ENCODE assay signal across 9 cellular contexts in genomic region chr1:26602378-26602959, GRCh38.
DNase-seq lines count a peak whose midpoint lies in the region; ATAC-seq, FAIRE-seq and TF ChIP-seq lines count a peak whose summit lies in the region.
"Had no signal": no experiment of that assay in that cellular context is flagged by ENCODE, and none has a peak within 500 bp of the region (broad histone marks: within the 10 kb centered on the region; RNA-seq: fewer than 3 reads in every experiment).

No MANE protein-coding gene starts in this region.

- H3K4me1 ChIP-seq in Panc1 (ENCODE audit: control insufficient read depth, insufficient read depth, low read length) (peaks cover 7% of the 10 kb centered on the region; the same call in 1 of the 2 replicates), right lobe of liver (peaks cover 0 to 22% (median 0%) of the 10 kb centered on the region in 4 donors)

- BruUV-seq in Panc1 (replicated peaks; lab: Mats Ljungman, UMichigan), result no TSS peak

- H3K9me3 Mint-ChIP-seq in activated naive CD4-positive, alpha-beta T cell treated with anti-CD3 and anti-CD28 coated beads, Interleukin-2, amount 10 ng/mL, durations not matched to agents 7 days and 5 days, result no peaks in the 10 kb centered on the region
- H3K9me3 Mint-ChIP-seq: stimulated activated naive CD8-positive, alpha-beta T cell treated with anti-CD3 and anti-CD28 coated beads, Interleukin-15, Interleukin-2, amounts not matched to agents 100 ng/mL and 50 ng/mL, for 24 hours had no signal

- H3K9me3 ChIP-seq in Panc1 (ENCODE audit: control insufficient read depth, insufficient read depth, low read depth, low read length) (no peaks in the 10 kb centered on the region), right lobe of liver (no peaks in the 10 kb centered on the region)

- no peak overlapping the region for H3K4me3 Mint-ChIP-seq in activated naive CD4-positive, alpha-beta T cell treated with anti-CD3 and anti-CD28 coated beads, Interleukin-2, amount 10 ng/mL, durations not matched to agents 7 days and 5 days
- H3K4me3 Mint-ChIP-seq: stimulated activated naive CD8-positive, alpha-beta T cell treated with anti-CD3 and anti-CD28 coated beads, Interleukin-15, Interleukin-2, amounts not matched to agents 100 ng/mL and 50 ng/mL, for 24 hours had no signal

- intact Hi-C loops in Panc1 (cut with micrococcal nuclease; ENCODE audit: unreplicated experiment), result loop anchor here (2.0 to 5.0 kb wide), 2 partner anchors 186 to 275 kb away; no protein-coding TSS in a partner anchor
- intact Hi-C loops in right lobe of liver (cut with DNase I), result loop anchor here (5.0 to 10.0 kb wide), 4 partner anchors 72 to 272 kb away; no protein-coding TSS in a partner anchor

- DNase-seq in activated naive CD4-positive, alpha-beta T cell treated with anti-CD3 and anti-CD28 coated beads, Interleukin-2, amount 10 ng/mL, durations not matched to agents 7 days and 5 days, result peak; percentile 55
- no peak for DNase-seq in activated naive CD4-positive, alpha-beta T cell treated with Interleukin-2 at 50 U/mL for 16 hours
- DNase-seq in LNCaP clone FGC (ENCODE audit: low read depth) (no peak), Panc1 (ENCODE audit: low read depth, low spot score) (peak; percentile 61), cerebellum (ENCODE audit: low spot score) (peak; percentile 72), right lobe of liver (no peak), urothelium cell line (ENCODE audit: low spot score) (peak; percentile 58)

- 0% methylated on average over 2 of the region's 2 CpGs for WGBS in right lobe of liver (ENCODE audit: insufficient coverage, low coverage, low lambda C conversion rate, missing lambda C conversion rate)

- H3K27me3 Mint-ChIP-seq in activated naive CD4-positive, alpha-beta T cell treated with anti-CD3 and anti-CD28 coated beads, Interleukin-2, amount 10 ng/mL, durations not matched to agents 7 days and 5 days, result peaks cover 37% of the 10 kb centered on the region
- H3K27me3 Mint-ChIP-seq: stimulated activated naive CD8-positive, alpha-beta T cell treated with anti-CD3 and anti-CD28 coated beads, Interleukin-15, Interleukin-2, amounts not matched to agents 100 ng/mL and 50 ng/mL, for 24 hours had no signal

- H3K4me1 Mint-ChIP-seq in activated naive CD4-positive, alpha-beta T cell treated with anti-CD3 and anti-CD28 coated beads, Interleukin-2, amount 10 ng/mL, durations not matched to agents 7 days and 5 days, result peaks cover 15% of the 10 kb centered on the region

- no peak for TF ChIP-seq POLR2A in right lobe of liver (IDR thresholded peaks at IDR 0.05)

- FAIRE-seq in urothelium cell line (lab: Jason Lieb, UNC), result no peak

- in situ Hi-C loops in Panc1 (cut with HindIII; ENCODE audit: low pct_unique_long_range_greater_than_20kb, low sequenced_read_pairs), result loop anchor here (5.0 kb wide), 1 partner anchor 185 kb away; the partner anchor contains the start of gene PIGV

- H3K27ac ChIP-seq in Panc1 (ENCODE audit: low read length), result no peak overlapping the region; the same call in 1 of the 2 replicates
- no peak overlapping the region for H3K27ac ChIP-seq in right lobe of liver

- no peaks in the 10 kb centered on the region for H3K36me3 Mint-ChIP-seq in activated naive CD4-positive, alpha-beta T cell treated with anti-CD3 and anti-CD28 coated beads, Interleukin-2, amount 10 ng/mL, durations not matched to agents 7 days and 5 days

- ATAC-seq in Panc1 (no peak), right lobe of liver (peak; percentile 79 to 85 (median 84)), HG03196 (IDR thresholded peaks at IDR 0.05; ENCODE audit: unreplicated experiment) (no peak)

- no peaks in the 10 kb centered on the region for H3K36me3 ChIP-seq in Panc1 (ENCODE audit: control insufficient read depth, insufficient read depth, low read length)
- no peaks in the 10 kb centered on the region for H3K36me3 ChIP-seq in right lobe of liver

- TF ChIP-seq CTCF in LNCaP clone FGC (IDR thresholded peaks at IDR 0.05; ENCODE audit: control insufficient read depth, extremely low read depth, insufficient read depth) (peak; percentile 65), Panc1 (IDR thresholded peaks at IDR 0.05) (peak; percentile 79; the same call in 1 of the 2 replicates), right lobe of liver (IDR thresholded peaks at IDR 0.05) (peak; percentile 86 to 96 (median 91))

- H3K27me3 ChIP-seq in Panc1 (ENCODE audit: control insufficient read depth, insufficient read depth, low read length), result no peaks in the 10 kb centered on the region
- no peaks in the 10 kb centered on the region for H3K27me3 ChIP-seq in right lobe of liver

- H3K4me3 ChIP-seq in LNCaP clone FGC (ENCODE audit: low read depth, low read length) (no peak overlapping the region), Panc1 (ENCODE audit: low read depth in 2 of 2, low read length in 2 of 2) (no peak overlapping the region), right lobe of liver (no peak overlapping the region)

- POLR2A ChIA-PET in Panc1 (lab: Charles Lee), result interaction anchor here (0.6 to 0.8 kb wide), 2 partner anchors 36 to 65 kb away, joined by 9 to 10 read pairs; no protein-coding TSS in a partner anchor

- CTCF ChIA-PET in activated naive CD4-positive, alpha-beta T cell treated with anti-CD3 and anti-CD28 coated beads, Interleukin-2, amount 10 ng/mL, durations not matched to agents 7 days and 5 days (lab: Charles Lee), result interaction anchor here (0.6 to 11.0 kb wide), 34 partner anchors 9 to 424 kb away, joined by 3 to 211 read pairs (median 5); partner anchors contain the start of gene PIGV
- CTCF ChIA-PET in Panc1 (lab: Charles Lee), result interaction anchor here (0.5 to 4.4 kb wide), 7 partner anchors 12 to 212 kb away, joined by 4 to 24 read pairs (median 6); partner anchors contain the start of gene PIGV

- no peak overlapping the region for H3K27ac Mint-ChIP-seq in activated naive CD4-positive, alpha-beta T cell treated with anti-CD3 and anti-CD28 coated beads, Interleukin-2, amount 10 ng/mL, durations not matched to agents 7 days and 5 days
- H3K27ac Mint-ChIP-seq: stimulated activated naive CD8-positive, alpha-beta T cell treated with anti-CD3 and anti-CD28 coated beads, Interleukin-15, Interleukin-2, amounts not matched to agents 100 ng/mL and 50 ng/mL, for 24 hours had no signal

Comparison
In these comparisons a context has a peak if more than half of its experiments do, and no peak if none do; other contexts are left out.
1. DNase-seq: peak in activated naive CD4-positive, alpha-beta T cell treated with anti-CD3 and anti-CD28 coated beads, Interleukin-2, amount 10 ng/mL, durations not matched to agents 7 days and 5 days (single experiment), Panc1 (single experiment), cerebellum (single experiment) and urothelium cell line (single experiment); none in activated naive CD4-positive, alpha-beta T cell treated with Interleukin-2 at 50 U/mL for 16 hours (single experiment), LNCaP clone FGC (single experiment) and right lobe of liver (0 of 3).
2. ATAC-seq: peak in right lobe of liver (4 of 4); none in Panc1 (single experiment) and HG03196 (single experiment).
3. Peak in every context shown above with its lines, with median percentiles within 50 percentile points of each other: CTCF ChIP-seq.